ENCODE assay signal across 8 cellular contexts in genomic region chr5:472076-472655, GRCh38. TPM values are rescaled to one million over a fixed set of nuclear protein-coding genes. Genes with fewer than 3 reads are reported as not detected.
DNase-seq lines count a peak whose midpoint lies in the region; ATAC-seq and TF ChIP-seq lines count a peak whose summit lies in the region.

No MANE protein-coding gene starts in this region.

- DNase-seq in activated CD4-positive, alpha-beta memory T cell treated with anti-CD3 and anti-CD28 coated beads, Interleukin-2, amount 10 ng/mL, durations not matched to agents 7 days and 5 days = peak; percentile 34
- DNase-seq in cardiac septum (ENCODE audit: low spot score) (peak; percentile 76), putamen (ENCODE audit: low spot score) (peak; percentile 14)

- peaks cover 17% of the 10 kb centered on the region for H3K36me3 Mint-ChIP-seq in activated CD4-positive, alpha-beta memory T cell treated with anti-CD3 and anti-CD28 coated beads, Interleukin-2, amount 10 ng/mL, durations not matched to agents 7 days and 5 days (ENCODE audit: low read depth)

- CTCF ChIA-PET in activated CD4-positive, alpha-beta memory T cell treated with anti-CD3 and anti-CD28 coated beads, Interleukin-2, amount 10 ng/mL, durations not matched to agents 7 days and 5 days (lab: Charles Lee) = interaction anchor here (0.7 to 2.5 kb wide), 2 partner anchors 23 to 25 kb away, joined by 3 to 14 read pairs; no protein-coding TSS in a partner anchor

- TF ChIP-seq CTCF in C4-2B (conservative IDR thresholded peaks at IDR 0.05) = no peak

- POLR2A ChIA-PET in activated CD4-positive, alpha-beta memory T cell treated with anti-CD3 and anti-CD28 coated beads, Interleukin-2, amount 10 ng/mL, durations not matched to agents 7 days and 5 days (lab: Charles Lee) = interaction anchor here (0.7 to 2.0 kb wide), 10 partner anchors 12 to 421 kb away, joined by 3 to 8 read pairs (median 4); partner anchors contain the start of genes BRD9, CCDC127, CEP72 and EXOC3

- peaks cover 4% of the 10 kb centered on the region for H3K27me3 Mint-ChIP-seq in activated CD4-positive, alpha-beta memory T cell treated with anti-CD3 and anti-CD28 coated beads, Interleukin-2, amount 10 ng/mL, durations not matched to agents 7 days and 5 days

- intact Hi-C loops in cardiac septum (cut with DNase I) = loop anchor here (5.0 to 10.0 kb wide), 2 partner anchors 140 to 413 kb away; partner anchors contain the start of gene CEP72

- no peaks in the 10 kb centered on the region for H3K9me3 Mint-ChIP-seq in activated CD4-positive, alpha-beta memory T cell treated with anti-CD3 and anti-CD28 coated beads, Interleukin-2, amount 10 ng/mL, durations not matched to agents 7 days and 5 days

- peak overlapping the region; percentile 100 for H3K27ac ChIP-seq in C4-2B

- peaks cover 23% of the 10 kb centered on the region for H3K4me1 Mint-ChIP-seq in activated CD4-positive, alpha-beta memory T cell treated with anti-CD3 and anti-CD28 coated beads, Interleukin-2, amount 10 ng/mL, durations not matched to agents 7 days and 5 days

- ATAC-seq in GM19351 (IDR thresholded peaks at IDR 0.05; ENCODE audit: unreplicated experiment) (peak; percentile 12), HG03439 (IDR thresholded peaks at IDR 0.05; ENCODE audit: unreplicated experiment) (peak; percentile 20), GM18870 (IDR thresholded peaks at IDR 0.05; ENCODE audit: unreplicated experiment) (no peak), GM21367 (IDR thresholded peaks at IDR 0.05; ENCODE audit: unreplicated experiment) (no peak)

- H3K4me3 Mint-ChIP-seq in activated CD4-positive, alpha-beta memory T cell treated with anti-CD3 and anti-CD28 coated beads, Interleukin-2, amount 10 ng/mL, durations not matched to agents 7 days and 5 days = peak overlapping the region; percentile 65

- H3K27ac Mint-ChIP-seq in activated CD4-positive, alpha-beta memory T cell treated with anti-CD3 and anti-CD28 coated beads, Interleukin-2, amount 10 ng/mL, durations not matched to agents 7 days and 5 days = peak overlapping the region; percentile 48

RNA-seq across cellular contexts. Expression of gene EXOC3, which starts 29.2 kb away (rescaled TPM):
- 10 to 100 TPM; 67.7 to 68.8 TPM for total RNA-seq in activated CD4-positive, alpha-beta memory T cell treated with anti-CD3 and anti-CD28 coated beads, Interleukin-2, amount 10 ng/mL, durations not matched to agents 7 days and 5 days
- total RNA-seq in cardiac septum = 42.9 TPM

RNA-seq across cellular contexts. Expression of gene SLC9A3, which starts 52.1 kb away (rescaled TPM):
- 1 to 10 TPM; 1.2 to 1.6 TPM for total RNA-seq in activated CD4-positive, alpha-beta memory T cell treated with anti-CD3 and anti-CD28 coated beads, Interleukin-2, amount 10 ng/mL, durations not matched to agents 7 days and 5 days
- 1.0 TPM for total RNA-seq in cardiac septum

Comparison
In these comparisons a context has a peak if more than half of its experiments do, and no peak if none do; other contexts are left out.
1. ATAC-seq: peak in GM19351 (single experiment) and HG03439 (single experiment); none in GM18870 (single experiment) and GM21367 (single experiment).
2. DNase-seq: peak in every context shown above with its lines; median percentile 76 in cardiac septum; 34 in activated CD4-positive, alpha-beta memory T cell treated with anti-CD3 and anti-CD28 coated beads, Interleukin-2, amount 10 ng/mL, durations not matched to agents 7 days and 5 days; 14 in putamen.